8 cellular contexts compared by ENCODE assay signal in genomic region chr5:131796793-131797693, GRCh38. TPM values are rescaled to one million over a fixed set of nuclear protein-coding genes. Genes with fewer than 3 reads are reported as not detected.
DNase-seq lines count a peak whose midpoint lies in the region; ATAC-seq, FAIRE-seq and TF ChIP-seq lines count a peak whose summit lies in the region.

FNIP1 (minus strand) TSS chr5:131797017; CDS start chr5:131796921, 96 bp downstream.

- H3K27ac ChIP-seq in adipose tissue (ENCODE audit: low read depth, low read length), result peak within 1 kb of the TSS; percentile 81
- peak within 1 kb of the TSS; percentile 97 to 100 (median 99) for H3K27ac ChIP-seq in heart left ventricle
- H3K27ac ChIP-seq in upper lobe of left lung, result peak within 1 kb of the TSS; percentile 98 to 99 (median 98)

- H3K36me3 ChIP-seq in heart left ventricle (peaks cover 0 to 6% (median 0%) of the 10 kb centered on the region in 9 donors), upper lobe of left lung (no peaks in the 10 kb centered on the region)

- H3K27ac Mint-ChIP-seq in T-cell, result peak within 1 kb of the TSS; percentile 93 to 97

- peaks cover 3% of the 10 kb centered on the region for H3K36me3 Mint-ChIP-seq in T-cell

- H3K27me3 ChIP-seq in heart left ventricle (no peaks in the 10 kb centered on the region), upper lobe of left lung (no peaks in the 10 kb centered on the region)

- H3K9me3 ChIP-seq in heart left ventricle, result no peaks in the 10 kb centered on the region
- H3K9me3 ChIP-seq in upper lobe of left lung, result no peaks in the 10 kb centered on the region

- DNase-seq in GM12891 (ENCODE audit: insufficient read length, low spot score) (peak; percentile 98), NCI-H1436 treated with DMSO at 0.1 percent for 48 hours (lab: John Stamatoyannopoulos, UW) (peak; percentile 75), T-cell (peak; percentile 95 to 99 (median 98)), heart left ventricle (peak; percentile 100), posterior cingulate gyrus (peak; percentile 99 to 100 (median 100)), upper lobe of left lung (peak; percentile 100)

- no peaks in the 10 kb centered on the region for H3K27me3 Mint-ChIP-seq in T-cell

- peaks cover 42 to 48% (median 42%) of the 10 kb centered on the region in 3 donors for H3K4me1 Mint-ChIP-seq in T-cell

- no peaks in the 10 kb centered on the region for H3K9me3 Mint-ChIP-seq in T-cell

- CTCF ChIA-PET in T-cell (lab: Charles Lee), result interaction anchor here (0.7 kb wide), 2 partner anchors 33 to 208 kb away, joined by 3 to 5 read pairs; no protein-coding TSS in a partner anchor

- H3K4me3 ChIP-seq in heart left ventricle, result peak within 1 kb of the TSS; percentile 86 to 99 (median 97)
- peak within 1 kb of the TSS; percentile 79 to 93 (median 88) for H3K4me3 ChIP-seq in upper lobe of left lung

- ATAC-seq in HG02840 (IDR thresholded peaks at IDR 0.05; ENCODE audit: low FRiP score, unreplicated experiment) (peak; percentile 95), T-cell (replicated peaks in 1 of 4) (peak; percentile 94 to 97 (median 96)), heart left ventricle (peak; percentile 97 to 98 (median 98)), upper lobe of left lung (ENCODE audit: low FRiP score in 2 of 2) (peak; percentile 99)

- H3K4me1 ChIP-seq in heart left ventricle (peaks cover 0 to 46% (median 30%) of the 10 kb centered on the region in 12 donors), upper lobe of left lung (peaks cover 10 to 42% (median 23%) of the 10 kb centered on the region in 4 donors)

- TF ChIP-seq POLR2A in GM12891 (IDR thresholded peaks at IDR 0.05; ENCODE audit: low read depth, low read length) (peak; percentile 81), heart left ventricle (IDR thresholded peaks at IDR 0.05) (peak; percentile 86 to 97), upper lobe of left lung (IDR thresholded peaks at IDR 0.05) (peak in 3 of 4 donors; percentile 92 to 99 (median 96))

- 0% methylated on average over 70 to 79 of the region's 79 CpGs for whole genome bisulfite sequencing in adipose tissue, 3 donors
- 0 to 1% (median 0%) methylated on average over 27 to 79 of the region's 79 CpGs for WGBS in heart left ventricle, 4 donors
- WGBS in upper lobe of left lung, 2 donors, result 0 to 1% methylated on average over 14 to 35 of the region's 79 CpGs

- peak; percentile 99 for FAIRE-seq in GM12891 (lab: Jason Lieb, UNC)

- H3K4me3 Mint-ChIP-seq in T-cell, result peak within 1 kb of the TSS; percentile 95 to 98 (median 98)

- TF ChIP-seq EP300 in upper lobe of left lung (IDR thresholded peaks at IDR 0.05), result peak in 1 of 4 donors; percentile 88

- POLR2A ChIA-PET in T-cell (lab: Charles Lee), result interaction anchor here (0.5 to 0.9 kb wide), 6 partner anchors 97 to 1165 kb away, joined by 3 to 4 read pairs (median 3); no protein-coding TSS in a partner anchor

- intact Hi-C loops in heart left ventricle (cut with DNase I), result loop anchor here (1.0 to 10.0 kb wide), 12 partner anchors 40 to 625 kb away; partner anchors contain the start of genes RAPGEF6 (in 8 of the 10) and LYRM7 (in 1 of the 10)
- intact Hi-C loops in posterior cingulate gyrus (cut with DNase I), result loop anchor here (1.0 to 5.0 kb wide), 3 partner anchors 162 to 210 kb away; partner anchors contain the start of gene RAPGEF6

- TF ChIP-seq CTCF in heart left ventricle (IDR thresholded peaks at IDR 0.05) (peak in 3 of 12 donors; percentile 14 to 26 (median 20)), upper lobe of left lung (IDR thresholded peaks at IDR 0.05) (peak in 2 of 6 experiments; percentile 14 to 23)

TF ChIP-seq in GM12891, 5 proteins besides CTCF, POLR2A, EP300 and RAD21:
- TF ChIP-seq TAF1 (IDR thresholded peaks at IDR 0.05; ENCODE audit: low read depth, low read length), result peak; percentile 52; the same call in 1 of the 2 replicates
- TF ChIP-seq POLR2AphosphoS5 (IDR thresholded peaks at IDR 0.05; ENCODE audit: low read depth, low read length), result peak; percentile 54; the same call in 1 of the 2 replicates
- peak; percentile 31 for TF ChIP-seq PAX5 (IDR thresholded peaks at IDR 0.05; ENCODE audit: insufficient read depth, low read length, severe bottlenecking)
- TF ChIP-seq SPI1 (IDR thresholded peaks at IDR 0.05; ENCODE audit: low read depth, low read length), result no peak
- TF ChIP-seq POU2F2 (IDR thresholded peaks at IDR 0.05; ENCODE audit: low read depth, low read length), result no peak

RNA-seq across cellular contexts. Expression of gene FNIP1, which starts in this region (rescaled TPM):
- polyA plus RNA-seq in GM12891 (2012; ENCODE audit: low read depth, missing spikeins), result 5.3 TPM
- total RNA-seq in T-cell, result 10 to 100 TPM; 26.7 to 32.7 (median 27.7) TPM
- 1 to 10 TPM; 3.0 to 5.6 (median 5.5) TPM for polyA plus RNA-seq in adipose tissue
- total RNA-seq in heart left ventricle, result 10 to 100 TPM; 27.5 to 41.3 (median 35.1) TPM
- 1 to 10 TPM; 5.6 to 6.7 TPM for polyA plus RNA-seq in heart left ventricle
- total RNA-seq in upper lobe of left lung, result 10 to 100 TPM; 34.4 to 58.7 (median 42.3) TPM

Comparison
In these comparisons a context has a peak if more than half of its experiments do, and no peak if none do; other contexts are left out.
1. Peak in every context shown above with its lines: DNase-seq, ATAC-seq, H3K4me3 ChIP-seq and H3K27ac ChIP-seq.